24 cellular contexts compared by ENCODE assay signal in the genomic region with DNA sequence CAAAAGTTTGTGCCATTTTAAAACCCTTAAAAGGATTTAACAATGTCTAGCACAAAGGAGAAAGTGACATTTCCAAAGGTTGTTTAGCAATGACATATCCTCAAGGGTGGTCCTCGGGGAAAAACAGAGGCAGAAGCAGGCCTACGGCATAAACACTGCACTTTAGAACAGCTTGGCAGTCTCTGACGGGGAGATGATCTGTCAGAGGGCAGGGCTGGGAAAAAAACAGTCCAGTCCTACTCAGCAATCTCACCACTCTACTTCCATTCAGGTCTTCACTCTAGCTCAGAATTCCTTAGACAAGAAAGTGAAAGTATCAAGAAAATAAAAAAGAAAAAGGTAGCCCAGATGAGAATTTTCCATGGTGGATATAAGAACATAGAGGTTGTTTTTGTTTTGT. TPM values are rescaled to one million over a fixed set of nuclear protein-coding genes. Genes with fewer than 3 reads are reported as not detected.
"Had no signal": no experiment of that assay in that cellular context is flagged by ENCODE, and none has a peak within 500 bp of the region (broad histone marks: within the 10 kb centered on the region; RNA-seq: fewer than 3 reads in every experiment).

No MANE protein-coding gene starts in this region.

- H3K27ac ChIP-seq: epithelial cell of prostate, foreskin keratinocyte, prostate gland, stomach, thoracic aorta, WERI-Rb-1 had no signal

- H3K9me3 Mint-ChIP-seq: effector memory CD8-positive, alpha-beta T cell had no signal

- H3K27me3 ChIP-seq: foreskin keratinocyte, sigmoid colon, stomach had no signal

- H3K4me1 Mint-ChIP-seq: brain had no signal

- H3K4me3 Mint-ChIP-seq: brain; dendritic cell treated with granulocyte-macrophage colony-stimulating factor and Interleukin-4, amounts not matched to agents 40 ng/mL and 50 ng/mL, for 4 days; effector memory CD8-positive, alpha-beta T cell; T-helper 1 cell treated with Interleukin-12 subunit alpha and Interleukin-12 subunit beta and Interleukin-4 antibody, amounts not matched to agents 30 μg/mL and 1 μg/mL, for 36 hours had no signal

- H3K27me3 Mint-ChIP-seq: dendritic cell treated with granulocyte-macrophage colony-stimulating factor and Interleukin-4, amounts not matched to agents 40 ng/mL and 50 ng/mL, for 4 days; effector memory CD8-positive, alpha-beta T cell had no signal

- ATAC-seq: activated naive CD4-positive, alpha-beta T cell treated with anti-CD3 and anti-CD28 coated beads, Interleukin-2, amount 50 U/mL, for 72 hours; effector memory CD8-positive, alpha-beta T cell; foreskin keratinocyte; left cardiac atrium had no signal

- H3K4me1 ChIP-seq: prostate gland had no signal

- H3K9me3 ChIP-seq: prostate gland, thoracic aorta had no signal

- H3K27ac Mint-ChIP-seq: activated naive CD4-positive, alpha-beta T cell treated with anti-CD3 and anti-CD28 coated beads, Interleukin-2, amount 50 U/mL, for 72 hours; brain; dendritic cell treated with granulocyte-macrophage colony-stimulating factor and Interleukin-4, amounts not matched to agents 40 ng/mL and 50 ng/mL, for 4 days; T-helper 1 cell treated with Interleukin-12 subunit alpha and Interleukin-12 subunit beta and Interleukin-4 antibody, amounts not matched to agents 30 μg/mL and 1 μg/mL, for 36 hours had no signal

- DNase-seq: activated CD4-positive, alpha-beta T cell treated with anti-CD3 and anti-CD28 coated beads, Interleukin-2, amount 50 U/mL, for 48 hours; activated effector memory CD4-positive, alpha-beta T cell treated with Interleukin-2 at 50 U/mL for 16 hours; amniotic stem cell; cerebellar nuclear complex; effector memory CD8-positive, alpha-beta T cell; head of caudate nucleus; left cardiac atrium; midbrain; sigmoid colon; stimulated activated CD4-positive, alpha-beta T cell treated with anti-CD3 and anti-CD28 coated beads, Interleukin-12 subunit alpha, Interleukin-12 subunit beta, amount 100 ng/mL, for 4 hours; stimulated activated CD4-positive, alpha-beta T cell treated with anti-CD3 and anti-CD28 coated beads, Interleukin-2, amount 100 ng/mL, for 24 hours; stomach; WERI-Rb-1 had no signal

- H3K4me3 ChIP-seq: lung, prostate gland, sigmoid colon, stomach, thoracic aorta had no signal

- H3K36me3 ChIP-seq: prostate gland, WERI-Rb-1 had no signal

RNA-seq across cellular contexts. Expression of a gene that starts 55.1 kb away (rescaled TPM):
- total RNA-seq: activated naive CD4-positive, alpha-beta T cell treated with anti-CD3 and anti-CD28 coated beads, Interleukin-2, amount 50 U/mL, for 72 hours; foreskin keratinocyte; left cardiac atrium; myocyte; thoracic aorta; ureter had no signal
